8 cellular contexts compared by ENCODE assay signal in genomic region chr2:42359894-42360483, GRCh38. TPM values are rescaled to one million over a fixed set of nuclear protein-coding genes. Genes with fewer than 3 reads are reported as not detected.
A peak's percentile ranks its signal among the peaks of the same experiment; 100 is the strongest.
DNase-seq lines count a peak whose midpoint lies in the region; ATAC-seq and TF ChIP-seq lines count a peak whose summit lies in the region.

No MANE protein-coding gene starts in this region.

- peaks cover 49% of the 10 kb centered on the region for H3K79me2 ChIP-seq in parathyroid adenoma

- H3K9me3 ChIP-seq in esophagus (ENCODE audit: control insufficient read depth in 2 of 2, insufficient read depth in 1 of 2, low read depth in 1 of 2, low read length in 1 of 2) (no peaks in the 10 kb centered on the region), parathyroid adenoma (ENCODE audit: control insufficient read depth, low read length) (no peaks in the 10 kb centered on the region)

- peak overlapping the region; percentile 89 for H3K4me3 Mint-ChIP-seq in stimulated activated naive CD8-positive, alpha-beta T cell treated with anti-CD3 and anti-CD28 coated beads, Interleukin-15, Interleukin-2, amounts not matched to agents 100 ng/mL and 50 ng/mL, for 24 hours
- peak overlapping the region; percentile 87 to 95 (median 88) for H3K4me3 Mint-ChIP-seq in T-cell

- H3K4me3 ChIP-seq in esophagus (ENCODE audit: low read depth in 1 of 2, low read length in 2 of 2) (peak overlapping the region; percentile 84 to 91), parathyroid adenoma (ENCODE audit: low read depth, low read length) (peak overlapping the region; percentile 98)

- H3K4me1 ChIP-seq in esophagus (ENCODE audit: control insufficient read depth in 2 of 2, insufficient read depth in 2 of 2, low read length in 1 of 2): peaks cover 0 to 2% of the 10 kb centered on the region in 2 donors
- H3K4me1 ChIP-seq in parathyroid adenoma: peaks cover 10% of the 10 kb centered on the region

- no peaks in the 10 kb centered on the region for H3K9me3 Mint-ChIP-seq in stimulated activated naive CD8-positive, alpha-beta T cell treated with anti-CD3 and anti-CD28 coated beads, Interleukin-15, Interleukin-2, amounts not matched to agents 100 ng/mL and 50 ng/mL, for 24 hours
- no peaks in the 10 kb centered on the region for H3K9me3 Mint-ChIP-seq in T-cell

- H2AFZ ChIP-seq in parathyroid adenoma: peak overlapping the region; percentile 22

- CTCF ChIA-PET in T-cell (lab: Charles Lee): interaction anchor here in 1 of 2 donors (0.6 to 1.2 kb wide), 2 partner anchors 25 to 777 kb away, joined by 3 read pairs; no protein-coding TSS in a partner anchor

- TF ChIP-seq CTCF in parathyroid adenoma (IDR thresholded peaks at IDR 0.05): no peak

- H3K27ac ChIP-seq in esophagus (ENCODE audit: low read depth in 2 of 2, low read length in 1 of 2): peak overlapping the region in 1 of 2 donors; percentile 96
- H3K27ac ChIP-seq in parathyroid adenoma: peak overlapping the region; percentile 95

- peaks cover 16% of the 10 kb centered on the region for H3K36me3 Mint-ChIP-seq in stimulated activated naive CD8-positive, alpha-beta T cell treated with anti-CD3 and anti-CD28 coated beads, Interleukin-15, Interleukin-2, amounts not matched to agents 100 ng/mL and 50 ng/mL, for 24 hours (ENCODE audit: low read depth)
- H3K36me3 Mint-ChIP-seq in T-cell: peaks cover 14% of the 10 kb centered on the region

- peak overlapping the region; percentile 99 for H3K27ac Mint-ChIP-seq in stimulated activated naive CD8-positive, alpha-beta T cell treated with anti-CD3 and anti-CD28 coated beads, Interleukin-15, Interleukin-2, amounts not matched to agents 100 ng/mL and 50 ng/mL, for 24 hours
- H3K27ac Mint-ChIP-seq in T-cell: peak overlapping the region; percentile 98 to 100

- H3K36me3 ChIP-seq in esophagus (ENCODE audit: control insufficient read depth in 2 of 2, insufficient read depth in 2 of 2, low read length in 1 of 2) (no peaks in the 10 kb centered on the region), parathyroid adenoma (ENCODE audit: control insufficient read depth, insufficient read depth, low read length) (no peaks in the 10 kb centered on the region)

- H3K27me3 ChIP-seq in esophagus (ENCODE audit: control insufficient read depth in 1 of 2, insufficient read depth in 2 of 2, low read length in 2 of 2): no peaks in the 10 kb centered on the region
- H3K27me3 ChIP-seq in parathyroid adenoma (ENCODE audit: control insufficient read depth, insufficient read depth, low read length): no peaks in the 10 kb centered on the region

- H3K9ac ChIP-seq in parathyroid adenoma: peak overlapping the region; percentile 61

- H3K27me3 Mint-ChIP-seq in stimulated activated naive CD8-positive, alpha-beta T cell treated with anti-CD3 and anti-CD28 coated beads, Interleukin-15, Interleukin-2, amounts not matched to agents 100 ng/mL and 50 ng/mL, for 24 hours: no peaks in the 10 kb centered on the region
- no peaks in the 10 kb centered on the region for H3K27me3 Mint-ChIP-seq in T-cell

- peaks cover 61% of the 10 kb centered on the region for H3K4me1 Mint-ChIP-seq in stimulated activated naive CD8-positive, alpha-beta T cell treated with anti-CD3 and anti-CD28 coated beads, Interleukin-15, Interleukin-2, amounts not matched to agents 100 ng/mL and 50 ng/mL, for 24 hours (ENCODE audit: low read depth)
- peaks cover 50 to 61% (median 58%) of the 10 kb centered on the region in 3 donors for H3K4me1 Mint-ChIP-seq in T-cell

- 10 to 11% methylated on average over 13 of the region's 13 CpGs for WGBS in esophagus, 2 donors

- H3K4me2 ChIP-seq in parathyroid adenoma (ENCODE audit: low read length): peak overlapping the region; percentile 86

- DNase-seq in stimulated activated naive CD8-positive, alpha-beta T cell treated with anti-CD3 and anti-CD28 coated beads, Interleukin-15, Interleukin-2, amounts not matched to agents 100 U/mL and 50 U/mL, for 24 hours: no peak
- peak in 4 of 34 experiments; percentile 2 to 27 (median 4) for DNase-seq in T-cell
- no peak for DNase-seq in NK-92 (lab: John Stamatoyannopoulos, UW; ENCODE audit: unreplicated experiment)

- POLR2A ChIA-PET in T-cell (lab: Charles Lee): interaction anchor here in 1 of 2 donors (0.7 to 0.8 kb wide), 3 partner anchors 34 to 131 kb away, joined by 3 to 6 read pairs (median 5); no protein-coding TSS in a partner anchor

- no peak for ATAC-seq in stimulated activated naive CD8-positive, alpha-beta T cell treated with anti-CD3 and anti-CD28 coated beads, Interleukin-15, Interleukin-2, amounts not matched to agents 100 U/mL and 50 U/mL, for 24 hours
- ATAC-seq in T-cell (replicated peaks in 1 of 4): no peak
- no peak for ATAC-seq in GM21529 (IDR thresholded peaks at IDR 0.05; ENCODE audit: unreplicated experiment)
- ATAC-seq in GM19351 (IDR thresholded peaks at IDR 0.05; ENCODE audit: unreplicated experiment): no peak

RNA-seq across cellular contexts. Expression of gene COX7A2L, which starts 1.0 kb away (rescaled TPM):
- 10 to 100 TPM; 59.6 to 76.4 (median 72.6) TPM for total RNA-seq in T-cell
- 10 to 100 TPM; 30.1 to 60.2 TPM for polyA plus RNA-seq in esophagus
